In genomic region chr2:28772351-28772750, GRCh38 we compare ENCODE assay signal across 15 cellular contexts. TPM values are rescaled to one million over a fixed set of nuclear protein-coding genes. Genes with fewer than 3 reads are reported as not detected.
DNase-seq lines count a peak whose midpoint lies in the region; ATAC-seq and TF ChIP-seq lines count a peak whose summit lies in the region.
"Had no signal": no experiment of that assay in that cellular context is flagged by ENCODE, and none has a peak within 500 bp of the region (broad histone marks: within the 10 kb centered on the region; RNA-seq: fewer than 3 reads in every experiment).

No MANE protein-coding gene starts in this region.

- H3K4me3 ChIP-seq in gastrocnemius medialis, result no peak overlapping the region
- H3K4me3 ChIP-seq: GM23338 had no signal

- no peaks in the 10 kb centered on the region for H3K27me3 Mint-ChIP-seq in CD4-positive, alpha-beta T cell
- H3K27me3 Mint-ChIP-seq in T-helper 17 cell, result no peaks in the 10 kb centered on the region
- H3K27me3 Mint-ChIP-seq: CD8-positive, alpha-beta memory T cell had no signal

- H3K27me3 ChIP-seq in CD4-positive, alpha-beta T cell (ENCODE audit: control insufficient read depth, insufficient read depth, low read length), result no peaks in the 10 kb centered on the region
- H3K27me3 ChIP-seq in gastrocnemius medialis, result no peaks in the 10 kb centered on the region
- H3K27me3 ChIP-seq: BE2C had no signal

- in situ Hi-C loops in gastrocnemius medialis (cut with MboI; ENCODE audit: low sequenced_read_pairs in 4 of 4), result no loop called here

- peaks cover 27% of the 10 kb centered on the region for H3K36me3 Mint-ChIP-seq in CD4-positive, alpha-beta T cell (ENCODE audit: low read depth)
- peaks cover 4% of the 10 kb centered on the region for H3K36me3 Mint-ChIP-seq in T-helper 17 cell (ENCODE audit: low read depth)

- CTCF ChIA-PET in CD4-positive, alpha-beta T cell (lab: Charles Lee), result no interaction called here

- peaks cover 93% of the 10 kb centered on the region for H3K4me1 Mint-ChIP-seq in CD4-positive, alpha-beta T cell (ENCODE audit: low read depth)
- peaks cover 48% of the 10 kb centered on the region for H3K4me1 Mint-ChIP-seq in T-helper 17 cell

- no peaks in the 10 kb centered on the region for H3K9me3 Mint-ChIP-seq in CD4-positive, alpha-beta T cell
- H3K9me3 Mint-ChIP-seq: CD14-positive monocyte; CD8-positive, alpha-beta memory T cell; GM23338 had no signal

- ATAC-seq in CD4-positive, alpha-beta T cell (ENCODE audit: poor library complexity), result no peak
- ATAC-seq in T-helper 17 cell (no peak), gastrocnemius medialis (no peak), HG03135 (IDR thresholded peaks at IDR 0.05; ENCODE audit: unreplicated experiment) (no peak), HG02870 (IDR thresholded peaks at IDR 0.05; ENCODE audit: unreplicated experiment) (no peak)
- ATAC-seq: GM23338 had no signal

- H3K9me3 ChIP-seq in CD4-positive, alpha-beta T cell (ENCODE audit: control insufficient read depth, low read length), result no peaks in the 10 kb centered on the region
- H3K9me3 ChIP-seq in T-helper 17 cell (ENCODE audit: control insufficient read depth, low read length, poor library complexity, severe bottlenecking) (no peaks in the 10 kb centered on the region), gastrocnemius medialis (no peaks in the 10 kb centered on the region)
- H3K9me3 ChIP-seq: BE2C had no signal

- H3K4me3 Mint-ChIP-seq in CD4-positive, alpha-beta T cell, result peak overlapping the region; percentile 0
- H3K4me3 Mint-ChIP-seq in T-helper 17 cell, result no peak overlapping the region
- H3K4me3 Mint-ChIP-seq: GM23338 had no signal

- intact Hi-C loops in CD4-positive, alpha-beta T cell (cut with DNase I, micrococcal nuclease), result no loop called here
- intact Hi-C loops in gastrocnemius medialis (cut with DNase I; ENCODE audit: low total_unique reads), result no loop called here

- H3K27ac ChIP-seq in C4-2B, result peak overlapping the region; percentile 44; the same call in 1 of the 2 replicates
- no peak overlapping the region for H3K27ac ChIP-seq in CD4-positive, alpha-beta T cell (ENCODE audit: low read depth, low read length)
- H3K27ac ChIP-seq in gastrocnemius medialis, result peak overlapping the region in 3 of 4 donors; percentile 9 to 75 (median 74)
- H3K27ac ChIP-seq: KMS-11 had no signal

- H3K36me3 ChIP-seq in gastrocnemius medialis, result no peaks in the 10 kb centered on the region

- no peak overlapping the region for H3K27ac Mint-ChIP-seq in CD4-positive, alpha-beta T cell
- peak overlapping the region; percentile 60 for H3K27ac Mint-ChIP-seq in T-helper 17 cell
- H3K27ac Mint-ChIP-seq: GM23338 had no signal

- POLR2A ChIA-PET in CD4-positive, alpha-beta T cell (lab: Charles Lee), result no interaction called here

- H3K4me1 ChIP-seq in gastrocnemius medialis, result peaks cover 77 to 91% of the 10 kb centered on the region in 2 donors
- H3K4me1 ChIP-seq: BE2C had no signal

- no peak for DNase-seq in CD4-positive, alpha-beta T cell
- DNase-seq in T-helper 17 cell (no peak), gastrocnemius medialis (no peak), GM19238 (ENCODE audit: insufficient read length, low spot score) (no peak)
- DNase-seq: ACHN; BE2C; CD8-positive, alpha-beta memory T cell; COR-L47; HCEC 1CT had no signal

- TF ChIP-seq CTCF in C4-2B (conservative IDR thresholded peaks at IDR 0.05) (no peak), gastrocnemius medialis (IDR thresholded peaks at IDR 0.05 in 4 of 5, conservative IDR thresholded peaks at IDR 0.05 in 1 of 5) (no peak)
- TF ChIP-seq CTCF in CD4-positive, alpha-beta T cell (IDR thresholded peaks at IDR 0.05), result no peak

- TF ChIP-seq POLR2A in gastrocnemius medialis (IDR thresholded peaks at IDR 0.05), result no peak

RNA-seq across cellular contexts. Expression of gene PPP1CB, which starts 20.7 kb away (rescaled TPM):
- total RNA-seq in CD4-positive, alpha-beta T cell, result 100 to 1,000 TPM; 290 to 304 TPM
- total RNA-seq in T-helper 17 cell (100 to 1,000 TPM; 309 to 313 TPM), gastrocnemius medialis (100 to 1,000 TPM; 230 to 419 (median 317) TPM)

RNA-seq across cellular contexts. Expression of gene SPDYA, which starts 38.3 kb away (rescaled TPM):
- 10 to 100 TPM; 12.7 to 12.8 TPM for total RNA-seq in CD4-positive, alpha-beta T cell
- 10 to 100 TPM; 11.2 to 18.7 TPM for total RNA-seq in T-helper 17 cell
- under 1 TPM in 1 of 4 donors, not detected in 3; 0.31 TPM for total RNA-seq in gastrocnemius medialis

Comparison
In these comparisons a context has a peak if more than half of its experiments do, and no peak if none do; other contexts are left out.
1. RNA of gene SPDYA, which starts 38.3 kb away (total RNA-seq): 11.2 to 18.7 TPM in T-helper 17 cell and 12.7 to 12.8 TPM in CD4-positive, alpha-beta T cell; 0.31 TPM in gastrocnemius medialis; every median in the first group is over 4 times any median in the second.